7 cellular contexts compared by ENCODE assay signal in genomic region chr11:75582935-75583709, GRCh38. TPM values are rescaled to one million over a fixed set of nuclear protein-coding genes. Genes with fewer than 3 reads are reported as not detected.
DNase-seq lines count a peak whose midpoint lies in the region; ATAC-seq, FAIRE-seq and TF ChIP-seq lines count a peak whose summit lies in the region.

No MANE protein-coding gene starts in this region.

- peak; percentile 70 for FAIRE-seq in GM12891 (lab: Jason Lieb, UNC)

- WGBS in esophagus squamous epithelium, 2 donors: 6 to 12% methylated on average over 7 to 10 of the region's 67 CpGs
- 3% methylated on average over 67 of the region's 67 CpGs for WGBS in thymus

- peaks cover 11 to 35% (median 15%) of the 10 kb centered on the region in 3 donors for H3K4me1 ChIP-seq in esophagus squamous epithelium
- peaks cover 7% of the 10 kb centered on the region for H3K4me1 ChIP-seq in thymus (ENCODE audit: control insufficient read depth, insufficient read depth, low read length)

- H3K4me3 ChIP-seq in esophagus squamous epithelium: peak overlapping the region; percentile 48 to 73 (median 60)
- H3K4me3 ChIP-seq in thymus (ENCODE audit: low read length): peak overlapping the region; percentile 72

- H3K36me3 ChIP-seq in esophagus squamous epithelium: no peaks in the 10 kb centered on the region
- no peaks in the 10 kb centered on the region for H3K36me3 ChIP-seq in thymus (ENCODE audit: control insufficient read depth, insufficient read depth)

- H3K9me3 ChIP-seq in esophagus squamous epithelium: no peaks in the 10 kb centered on the region
- H3K9me3 ChIP-seq in thymus (ENCODE audit: control insufficient read depth): no peaks in the 10 kb centered on the region

- peak in 3 of 6 experiments; percentile 14 to 35 (median 26) for TF ChIP-seq CTCF in esophagus squamous epithelium (IDR thresholded peaks at IDR 0.05)

- H3K27me3 ChIP-seq in esophagus squamous epithelium (peaks cover 0 to 31% (median 0%) of the 10 kb centered on the region in 4 donors), thymus (ENCODE audit: control insufficient read depth, insufficient read depth) (peaks cover 2% of the 10 kb centered on the region)

- intact Hi-C loops in esophagus squamous epithelium (cut with DNase I): no loop called here

- TF ChIP-seq POLR2A in GM12891 (IDR thresholded peaks at IDR 0.05; ENCODE audit: low read depth, low read length) (peak; percentile 68), esophagus squamous epithelium (IDR thresholded peaks at IDR 0.05) (peak in 2 of 4 donors; percentile 6 to 44)

- peak; percentile 90 for DNase-seq in GM12891 (ENCODE audit: insufficient read length, low spot score)
- DNase-seq in NOMO-1 treated with DMSO at 0.1 percent for 48 hours (lab: John Stamatoyannopoulos, UW; ENCODE audit: unreplicated experiment): peak; percentile 54
- peak; percentile 24 to 44 for DNase-seq in activated T-helper 1 cell treated with anti-CD3 and anti-CD28 coated beads, Interleukin-2, amount 50 U/mL, for 16 hours (ENCODE audit: low read depth in 1 of 2, low spot score in 1 of 2)
- no peak for DNase-seq in esophagus squamous epithelium (lab: John Stamatoyannopoulos, UW)
- DNase-seq in myocyte (ENCODE audit: low read depth): peak; percentile 84

- H3K27ac ChIP-seq in esophagus squamous epithelium (peak overlapping the region; percentile 81 to 98 (median 94)), thymus (ENCODE audit: low read depth) (peak overlapping the region; percentile 83)

- peak; percentile 63 for ATAC-seq in HG03442 (IDR thresholded peaks at IDR 0.05; ENCODE audit: unreplicated experiment)

TF ChIP-seq in GM12891, 5 proteins besides CTCF, POLR2A, EP300 and RAD21:
- TF ChIP-seq SPI1 (IDR thresholded peaks at IDR 0.05; ENCODE audit: low read depth, low read length) (peak; percentile 25; the same call in 1 of the 2 replicates), TAF1 (IDR thresholded peaks at IDR 0.05; ENCODE audit: low read depth, low read length) (0 out of 2 replicates have a peak, but pooled peaks have one; percentile 44), PAX5 (IDR thresholded peaks at IDR 0.05; ENCODE audit: insufficient read depth, low read length, severe bottlenecking) (no peak), POU2F2 (IDR thresholded peaks at IDR 0.05; ENCODE audit: low read depth, low read length) (0 out of 2 replicates have a peak, but pooled peaks have one; percentile 36), POLR2AphosphoS5 (IDR thresholded peaks at IDR 0.05; ENCODE audit: low read depth, low read length) (peak; percentile 71; the same call in 1 of the 2 replicates)

RNA-seq across cellular contexts. Expression of gene SERPINH1, which starts 21.1 kb away (rescaled TPM):
- polyA plus RNA-seq in GM12891 (2012; ENCODE audit: low read depth, missing spikeins): 14.8 TPM
- total RNA-seq in esophagus squamous epithelium: 10 to 100 TPM; 41.4 to 70.1 (median 46.5) TPM
- 902 and 923 TPM in 2 replicates for total RNA-seq in myocyte
- polyA plus RNA-seq in myocyte (2012): 932 TPM
- polyA plus RNA-seq in thymus: 41.0 TPM

RNA-seq across cellular contexts. Expression of gene GDPD5, which starts 57.4 kb away (rescaled TPM):
- 3.4 TPM for polyA plus RNA-seq in GM12891 (2012; ENCODE audit: low read depth, missing spikeins)
- 1 to 10 TPM in 3 of 4 donors, under 1 TPM in 1; 0.57 to 2.3 (median 1.6) TPM for total RNA-seq in esophagus squamous epithelium
- 16.1 and 18.3 TPM in 2 replicates for total RNA-seq in myocyte
- 50.3 TPM for polyA plus RNA-seq in myocyte (2012)
- 25.3 TPM for polyA plus RNA-seq in thymus

Comparison
In these comparisons a context has a peak if more than half of its experiments do, and no peak if none do; other contexts are left out.
1. RNA of gene SERPINH1, which starts 21.1 kb away (total RNA-seq): 902 to 923 TPM in myocyte; 41.4 to 70.1 TPM in esophagus squamous epithelium; every median in the first group is over 10 times any median in the second.